Comparison of ENCODE assay signal across 3 cellular contexts in the genomic region with DNA sequence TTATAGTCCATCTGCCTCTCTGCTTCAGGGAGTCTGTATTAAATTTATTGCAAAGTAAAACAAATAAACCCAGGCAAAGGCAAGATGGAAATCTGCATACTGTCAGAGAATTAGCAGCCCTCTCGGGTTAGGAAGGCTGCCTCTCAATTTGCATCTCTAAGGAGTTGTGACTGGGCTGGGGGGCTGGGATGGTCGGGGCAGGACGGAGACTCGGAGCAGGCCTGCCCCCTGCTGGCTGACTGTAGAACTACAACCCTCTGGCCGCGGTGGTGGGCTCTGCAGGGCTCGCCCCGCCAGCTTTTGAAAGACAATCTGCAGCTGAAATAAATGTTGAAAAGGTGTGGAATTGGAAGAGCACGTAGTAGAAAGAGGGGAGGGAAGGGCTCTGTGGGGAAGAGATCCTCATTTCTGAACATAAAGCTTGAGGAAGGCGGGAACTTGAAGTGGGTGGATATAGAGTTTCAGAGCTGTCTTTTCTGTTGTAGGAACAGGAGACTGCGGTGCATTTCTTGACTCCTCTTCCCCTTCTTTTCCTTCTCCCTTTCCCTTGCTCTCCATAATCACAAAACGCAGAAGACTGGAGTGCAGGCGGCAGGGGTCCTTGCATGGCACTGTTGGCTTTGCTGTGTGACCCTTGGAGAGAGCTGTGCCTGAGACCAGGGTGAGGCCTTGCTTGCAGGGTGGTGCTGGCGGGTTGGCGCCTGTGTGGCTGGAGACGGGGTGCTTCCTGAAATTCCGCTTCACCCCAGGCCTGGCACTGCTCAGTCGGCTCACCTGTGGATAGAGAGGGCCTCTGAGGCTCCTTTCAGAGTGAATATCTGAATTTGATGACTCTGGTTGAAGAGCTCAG.
TF ChIP-seq lines count a peak whose summit lies in the region.

No MANE protein-coding gene starts in this region.

TF ChIP-seq in IMR-90, 13 proteins besides CTCF, POLR2A, EP300 and RAD21 (continued from another document):
- peak; percentile 94 for TF ChIP-seq SMC3 (IDR thresholded peaks at IDR 0.05; ENCODE audit: low read depth, low read length)
TF ChIP-seq in IMR-90: peak in this region for 1.

TF ChIP-seq in WTC11, 78 proteins besides CTCF, POLR2A, EP300 and RAD21 (continued from another document):
- TF ChIP-seq, protein P1, sequence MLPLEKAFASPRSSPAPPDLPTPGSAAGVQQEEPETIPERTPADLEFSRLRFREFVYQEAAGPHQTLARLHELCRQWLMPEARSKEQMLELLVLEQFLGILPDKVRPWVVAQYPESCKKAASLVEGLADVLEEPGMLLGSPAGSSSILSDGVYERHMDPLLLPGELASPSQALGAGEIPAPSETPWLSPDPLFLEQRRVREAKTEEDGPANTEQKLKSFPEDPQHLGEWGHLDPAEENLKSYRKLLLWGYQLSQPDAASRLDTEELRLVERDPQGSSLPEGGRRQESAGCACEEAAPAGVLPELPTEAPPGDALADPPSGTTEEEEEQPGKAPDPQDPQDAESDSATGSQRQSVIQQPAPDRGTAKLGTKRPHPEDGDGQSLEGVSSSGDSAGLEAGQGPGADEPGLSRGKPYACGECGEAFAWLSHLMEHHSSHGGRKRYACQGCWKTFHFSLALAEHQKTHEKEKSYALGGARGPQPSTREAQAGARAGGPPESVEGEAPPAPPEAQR (CRISPR knock-in tag; IDR thresholded peaks at IDR 0.05) = no peak
- TF ChIP-seq RELA (CRISPR knock-in tag; IDR thresholded peaks at IDR 0.05; ENCODE audit: borderline replicate concordance) (no peak), ETV6 (CRISPR knock-in tag; IDR thresholded peaks at IDR 0.05) (0 out of 2 replicates have a peak, but pooled peaks have one; percentile 30), GRHL2 (CRISPR knock-in tag; IDR thresholded peaks at IDR 0.05; ENCODE audit: insufficient replicate concordance, severe bottlenecking) (no peak)
- TF ChIP-seq, protein P2, sequence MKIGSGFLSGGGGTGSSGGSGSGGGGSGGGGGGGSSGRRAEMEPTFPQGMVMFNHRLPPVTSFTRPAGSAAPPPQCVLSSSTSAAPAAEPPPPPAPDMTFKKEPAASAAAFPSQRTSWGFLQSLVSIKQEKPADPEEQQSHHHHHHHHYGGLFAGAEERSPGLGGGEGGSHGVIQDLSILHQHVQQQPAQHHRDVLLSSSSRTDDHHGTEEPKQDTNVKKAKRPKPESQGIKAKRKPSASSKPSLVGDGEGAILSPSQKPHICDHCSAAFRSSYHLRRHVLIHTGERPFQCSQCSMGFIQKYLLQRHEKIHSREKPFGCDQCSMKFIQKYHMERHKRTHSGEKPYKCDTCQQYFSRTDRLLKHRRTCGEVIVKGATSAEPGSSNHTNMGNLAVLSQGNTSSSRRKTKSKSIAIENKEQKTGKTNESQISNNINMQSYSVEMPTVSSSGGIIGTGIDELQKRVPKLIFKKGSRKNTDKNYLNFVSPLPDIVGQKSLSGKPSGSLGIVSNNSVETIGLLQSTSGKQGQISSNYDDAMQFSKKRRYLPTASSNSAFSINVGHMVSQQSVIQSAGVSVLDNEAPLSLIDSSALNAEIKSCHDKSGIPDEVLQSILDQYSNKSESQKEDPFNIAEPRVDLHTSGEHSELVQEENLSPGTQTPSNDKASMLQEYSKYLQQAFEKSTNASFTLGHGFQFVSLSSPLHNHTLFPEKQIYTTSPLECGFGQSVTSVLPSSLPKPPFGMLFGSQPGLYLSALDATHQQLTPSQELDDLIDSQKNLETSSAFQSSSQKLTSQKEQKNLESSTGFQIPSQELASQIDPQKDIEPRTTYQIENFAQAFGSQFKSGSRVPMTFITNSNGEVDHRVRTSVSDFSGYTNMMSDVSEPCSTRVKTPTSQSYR (CRISPR knock-in tag; IDR thresholded peaks at IDR 0.05) = peak; percentile 36; the same call in 1 of the 2 replicates

TF ChIP-seq in liver, 16 proteins besides CTCF, POLR2A, EP300 and RAD21 (continued from another document):
- TF ChIP-seq, protein P3, sequence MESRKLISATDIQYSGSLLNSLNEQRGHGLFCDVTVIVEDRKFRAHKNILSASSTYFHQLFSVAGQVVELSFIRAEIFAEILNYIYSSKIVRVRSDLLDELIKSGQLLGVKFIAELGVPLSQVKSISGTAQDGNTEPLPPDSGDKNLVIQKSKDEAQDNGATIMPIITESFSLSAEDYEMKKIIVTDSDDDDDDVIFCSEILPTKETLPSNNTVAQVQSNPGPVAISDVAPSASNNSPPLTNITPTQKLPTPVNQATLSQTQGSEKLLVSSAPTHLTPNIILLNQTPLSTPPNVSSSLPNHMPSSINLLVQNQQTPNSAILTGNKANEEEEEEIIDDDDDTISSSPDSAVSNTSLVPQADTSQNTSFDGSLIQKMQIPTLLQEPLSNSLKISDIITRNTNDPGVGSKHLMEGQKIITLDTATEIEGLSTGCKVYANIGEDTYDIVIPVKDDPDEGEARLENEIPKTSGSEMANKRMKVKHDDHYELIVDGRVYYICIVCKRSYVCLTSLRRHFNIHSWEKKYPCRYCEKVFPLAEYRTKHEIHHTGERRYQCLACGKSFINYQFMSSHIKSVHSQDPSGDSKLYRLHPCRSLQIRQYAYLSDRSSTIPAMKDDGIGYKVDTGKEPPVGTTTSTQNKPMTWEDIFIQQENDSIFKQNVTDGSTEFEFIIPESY (IDR thresholded peaks at IDR 0.05) = no peak
- TF ChIP-seq HNF4A (conservative IDR thresholded peaks at IDR 0.05) = no peak
- TF ChIP-seq FOXA2 (IDR thresholded peaks at IDR 0.05) = no peak
- TF ChIP-seq, protein P4, sequence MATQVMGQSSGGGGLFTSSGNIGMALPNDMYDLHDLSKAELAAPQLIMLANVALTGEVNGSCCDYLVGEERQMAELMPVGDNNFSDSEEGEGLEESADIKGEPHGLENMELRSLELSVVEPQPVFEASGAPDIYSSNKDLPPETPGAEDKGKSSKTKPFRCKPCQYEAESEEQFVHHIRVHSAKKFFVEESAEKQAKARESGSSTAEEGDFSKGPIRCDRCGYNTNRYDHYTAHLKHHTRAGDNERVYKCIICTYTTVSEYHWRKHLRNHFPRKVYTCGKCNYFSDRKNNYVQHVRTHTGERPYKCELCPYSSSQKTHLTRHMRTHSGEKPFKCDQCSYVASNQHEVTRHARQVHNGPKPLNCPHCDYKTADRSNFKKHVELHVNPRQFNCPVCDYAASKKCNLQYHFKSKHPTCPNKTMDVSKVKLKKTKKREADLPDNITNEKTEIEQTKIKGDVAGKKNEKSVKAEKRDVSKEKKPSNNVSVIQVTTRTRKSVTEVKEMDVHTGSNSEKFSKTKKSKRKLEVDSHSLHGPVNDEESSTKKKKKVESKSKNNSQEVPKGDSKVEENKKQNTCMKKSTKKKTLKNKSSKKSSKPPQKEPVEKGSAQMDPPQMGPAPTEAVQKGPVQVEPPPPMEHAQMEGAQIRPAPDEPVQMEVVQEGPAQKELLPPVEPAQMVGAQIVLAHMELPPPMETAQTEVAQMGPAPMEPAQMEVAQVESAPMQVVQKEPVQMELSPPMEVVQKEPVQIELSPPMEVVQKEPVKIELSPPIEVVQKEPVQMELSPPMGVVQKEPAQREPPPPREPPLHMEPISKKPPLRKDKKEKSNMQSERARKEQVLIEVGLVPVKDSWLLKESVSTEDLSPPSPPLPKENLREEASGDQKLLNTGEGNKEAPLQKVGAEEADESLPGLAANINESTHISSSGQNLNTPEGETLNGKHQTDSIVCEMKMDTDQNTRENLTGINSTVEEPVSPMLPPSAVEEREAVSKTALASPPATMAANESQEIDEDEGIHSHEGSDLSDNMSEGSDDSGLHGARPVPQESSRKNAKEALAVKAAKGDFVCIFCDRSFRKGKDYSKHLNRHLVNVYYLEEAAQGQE (IDR thresholded peaks at IDR 0.05) = no peak
- no peak for TF ChIP-seq GABPA (IDR thresholded peaks at IDR 0.05 in 1 of 2, conservative IDR thresholded peaks at IDR 0.05 in 1 of 2)
- TF ChIP-seq, protein P5, sequence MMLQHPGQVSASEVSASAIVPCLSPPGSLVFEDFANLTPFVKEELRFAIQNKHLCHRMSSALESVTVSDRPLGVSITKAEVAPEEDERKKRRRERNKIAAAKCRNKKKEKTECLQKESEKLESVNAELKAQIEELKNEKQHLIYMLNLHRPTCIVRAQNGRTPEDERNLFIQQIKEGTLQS (IDR thresholded peaks at IDR 0.05) = no peak
- TF ChIP-seq TAF1 (conservative IDR thresholded peaks at IDR 0.05) = no peak
- TF ChIP-seq JUND (IDR thresholded peaks at IDR 0.05) = no peak
- TF ChIP-seq HNF4G (IDR thresholded peaks at IDR 0.05) = no peak
TF ChIP-seq in liver: peak in this region for 0.
